In genomic region chr16:5072334-5073278, GRCh38 we compare ENCODE assay signal across 8 cellular contexts. TPM values are rescaled to one million over a fixed set of nuclear protein-coding genes. Genes with fewer than 3 reads are reported as not detected.
DNase-seq lines count a peak whose midpoint lies in the region; ATAC-seq and TF ChIP-seq lines count a peak whose summit lies in the region.

No MANE protein-coding gene starts in this region.

- ATAC-seq in GM21717 (IDR thresholded peaks at IDR 0.05; ENCODE audit: unreplicated experiment) = no peak

- H2AFZ ChIP-seq in OCI-LY3 (ENCODE audit: low read depth, low read length) = 0 out of 2 replicates have a peak overlapping the region, but pooled peaks have one; percentile 93

- TF ChIP-seq POLR2A in ovary (IDR thresholded peaks at IDR 0.05) = no peak

- intact Hi-C loops in ovary (cut with DNase I) = no loop called here

- peak overlapping the region; percentile 82 for H3K4me3 ChIP-seq in OCI-LY3 (ENCODE audit: low read length)
- H3K4me3 ChIP-seq in esophagus (ENCODE audit: low read depth in 1 of 2, low read length in 2 of 2) = peak overlapping the region; percentile 81 to 84
- H3K4me3 ChIP-seq in ovary = peak overlapping the region; percentile 64

- 55 to 60% methylated on average over 12 of the region's 12 CpGs for WGBS in esophagus, 2 donors
- 41 to 51% (median 47%) methylated on average over 12 of the region's 12 CpGs for whole genome bisulfite sequencing in ovary, 3 donors

- H3K79me2 ChIP-seq in OCI-LY3 (ENCODE audit: low read length) = peaks cover 21% of the 10 kb centered on the region

- TF ChIP-seq EP300 in ovary (IDR thresholded peaks at IDR 0.05) = no peak

- H3K27me3 ChIP-seq in OCI-LY3 (ENCODE audit: low read depth, low read length) (peaks cover 4% of the 10 kb centered on the region), esophagus (ENCODE audit: control insufficient read depth in 1 of 2, insufficient read depth in 2 of 2, low read length in 2 of 2) (no peaks in the 10 kb centered on the region), ovary (no peaks in the 10 kb centered on the region)

- DNase-seq in ovary (no peak), NCI-H2081 (lab: John Stamatoyannopoulos, UW) (no peak), GOT3 (lab: John Stamatoyannopoulos, UW) (no peak), midbrain (lab: John Stamatoyannopoulos, UW) (no peak)

- H3K9ac ChIP-seq in ES-I3 (ENCODE audit: low read depth, low read length) (peak overlapping the region; percentile 72), OCI-LY3 (ENCODE audit: low read length) (peak overlapping the region; percentile 76)

- peaks cover under 1% of the 10 kb centered on the region; the same call in 1 of the 2 replicates for H3K4me1 ChIP-seq in ES-I3 (ENCODE audit: insufficient read depth, low read length)
- peaks cover 17% of the 10 kb centered on the region for H3K4me1 ChIP-seq in OCI-LY3 (ENCODE audit: low read length)
- H3K4me1 ChIP-seq in esophagus (ENCODE audit: control insufficient read depth in 2 of 2, insufficient read depth in 2 of 2, low read length in 1 of 2) = peaks cover 0 to 3% of the 10 kb centered on the region in 2 donors
- no peaks in the 10 kb centered on the region for H3K4me1 ChIP-seq in ovary (ENCODE audit: insufficient read depth)

- no peak for TF ChIP-seq CTCF in OCI-LY3 (IDR thresholded peaks at IDR 0.05; ENCODE audit: low read depth, low read length)
- no peak for TF ChIP-seq CTCF in ovary (IDR thresholded peaks at IDR 0.05)

- H3K36me3 ChIP-seq in ES-I3 (ENCODE audit: insufficient read depth, low read length) (0 out of 2 replicates have a peak, but pooled peaks cover 7% of the 10 kb centered on the region), OCI-LY3 (replicated peaks; ENCODE audit: low read depth, low read length) (peaks cover 8% of the 10 kb centered on the region), esophagus (ENCODE audit: control insufficient read depth in 2 of 2, insufficient read depth in 2 of 2, low read length in 1 of 2) (peaks cover 3 to 16% of the 10 kb centered on the region in 2 donors), ovary (no peaks in the 10 kb centered on the region)

- H3K9me3 ChIP-seq in ES-I3 (ENCODE audit: control insufficient read depth, insufficient read depth, low read length) = no peaks in the 10 kb centered on the region
- no peaks in the 10 kb centered on the region for H3K9me3 ChIP-seq in OCI-LY3 (ENCODE audit: insufficient read depth, low read length)
- H3K9me3 ChIP-seq in esophagus (ENCODE audit: control insufficient read depth in 2 of 2, insufficient read depth in 1 of 2, low read depth in 1 of 2, low read length in 1 of 2) = no peaks in the 10 kb centered on the region
- H3K9me3 ChIP-seq in ovary = no peaks in the 10 kb centered on the region

- peak overlapping the region; percentile 26; the same call in 1 of the 2 replicates for H3K27ac ChIP-seq in OCI-LY3 (ENCODE audit: low read length)
- peak overlapping the region; percentile 16 to 65 for H3K27ac ChIP-seq in esophagus (ENCODE audit: low read depth in 2 of 2, low read length in 1 of 2)
- H3K27ac ChIP-seq in ovary = peak overlapping the region in 1 of 2 donors; percentile 60

- H3K4me2 ChIP-seq in OCI-LY3 (ENCODE audit: low read length) = peak overlapping the region; percentile 88

- H4K20me1 ChIP-seq in OCI-LY3 (ENCODE audit: insufficient read depth, low read length) = no peaks in the 10 kb centered on the region

RNA-seq across cellular contexts. Expression of gene ALG1, which starts 1.0 kb away (rescaled TPM):
- 10 to 100 TPM in 1 of 2 donors, 1 to 10 TPM in 1; 7.6 to 12.5 TPM for polyA plus RNA-seq in esophagus
- total RNA-seq in ovary = 10 to 100 TPM in 6 of 7 donors, 1 to 10 TPM in 1; 9.1 to 21.3 (median 15.5) TPM
- polyA plus RNA-seq in ovary = 10 to 100 TPM; 13.7 to 19.3 TPM

RNA-seq across cellular contexts. Expression of gene C16orf89, which starts 6.8 kb away (rescaled TPM):
- under 1 TPM; 0.26 to 0.88 TPM for polyA plus RNA-seq in esophagus
- total RNA-seq in ovary = 1 to 10 TPM in 5 of 7 donors, under 1 TPM in 1, not detected in 1; 0.37 to 7.1 (median 3.2) TPM
- polyA plus RNA-seq in ovary = 10 to 100 TPM in 1 of 2 donors, under 1 TPM in 1; 0.57 to 17.5 TPM

RNA-seq across cellular contexts. Expression of gene EEF2KMT, which starts 25.0 kb away (rescaled TPM):
- polyA plus RNA-seq in esophagus (1 to 10 TPM; 4.4 to 8.4 TPM), ovary (1 to 10 TPM; 4.4 to 8.4 TPM)
- total RNA-seq in ovary = 10 to 100 TPM in 2 of 7 donors, 1 to 10 TPM in 5; 2.1 to 18.6 (median 9.4) TPM

RNA-seq across cellular contexts. Expression of gene NAGPA, which starts 38.9 kb away (rescaled TPM):
- polyA plus RNA-seq in esophagus (1 to 10 TPM; 5.5 to 9.6 TPM), ovary (1 to 10 TPM; 2.9 to 7.3 TPM)
- 10 to 100 TPM in 2 of 7 donors, 1 to 10 TPM in 5; 4.4 to 14.8 (median 7.1) TPM for total RNA-seq in ovary
